ENCODE assay signal across 11 cellular contexts in the genomic region with DNA sequence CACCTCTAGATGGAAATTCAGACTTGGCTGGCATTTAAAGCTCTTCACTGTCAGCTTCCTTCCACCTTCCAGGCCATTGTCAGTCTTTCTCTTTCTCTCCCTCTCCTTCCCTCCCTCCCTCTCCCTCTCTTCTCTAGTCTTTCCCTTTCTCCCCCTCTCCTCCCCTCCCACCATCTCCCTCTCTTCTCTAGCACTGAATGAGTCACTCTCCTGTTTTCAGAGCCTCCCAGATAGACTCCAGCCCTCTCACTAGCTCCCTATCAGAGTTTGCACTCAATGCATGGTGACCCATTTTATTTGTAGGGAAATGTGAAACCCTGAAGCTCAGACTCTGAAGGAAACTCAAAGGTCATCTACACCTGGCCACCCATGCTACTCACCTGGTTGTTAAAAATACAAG. TPM values are rescaled to one million over a fixed set of nuclear protein-coding genes. Genes with fewer than 3 reads are reported as not detected.
DNase-seq lines count a peak whose midpoint lies in the region; ATAC-seq and TF ChIP-seq lines count a peak whose summit lies in the region.
"Had no signal": no experiment of that assay in that cellular context is flagged by ENCODE, and none has a peak within 500 bp of the region (broad histone marks: within the 10 kb centered on the region; RNA-seq: fewer than 3 reads in every experiment).

No MANE protein-coding gene starts in this region.

- H3K27ac ChIP-seq in GM23338 (ENCODE audit: low read depth) (no peak overlapping the region), SK-N-SH (ENCODE audit: low read depth in 2 of 2, low read length in 1 of 2) (peak overlapping the region in 1 of 2 experiments; percentile 46; a peak in 1 of 4 replicates), fibroblast of lung (ENCODE audit: insufficient read depth, low read length) (no peak overlapping the region)

- H3K9me2 ChIP-seq in GM23338 (ENCODE audit: insufficient read depth) (no peaks in the 10 kb centered on the region), SK-N-SH (no peaks in the 10 kb centered on the region)

- TF ChIP-seq EP300 in SK-N-SH (IDR thresholded peaks at IDR 0.05; ENCODE audit: borderline replicate concordance in 1 of 2, low read depth in 1 of 2, low read length in 1 of 2), result no peak

- H3K9me3 Mint-ChIP-seq in GM23338 (no peaks in the 10 kb centered on the region; the same call in 1 of the 3 replicates), MCF 10A (ENCODE audit: unreplicated experiment) (no peaks in the 10 kb centered on the region)
- H3K9me3 Mint-ChIP-seq: dendritic cell treated with granulocyte-macrophage colony-stimulating factor and Interleukin-4, amounts not matched to agents 40 ng/mL and 50 ng/mL, for 4 days had no signal

- H3F3A ChIP-seq in GM23338 (replicated peaks; ENCODE audit: low read depth) (no peaks in the 10 kb centered on the region), SK-N-SH (replicated peaks; ENCODE audit: insufficient read depth) (peaks cover 10% of the 10 kb centered on the region)

- no peak overlapping the region for H3K4me2 ChIP-seq in GM23338
- peak overlapping the region; percentile 37; the same call in 1 of the 2 replicates for H3K4me2 ChIP-seq in SK-N-SH
- H3K4me2 ChIP-seq in fibroblast of lung (ENCODE audit: extremely low read depth, insufficient read depth, low read length), result no peak overlapping the region

- H4K20me1 ChIP-seq in GM23338 (replicated peaks; ENCODE audit: insufficient read depth) (no peaks in the 10 kb centered on the region), SK-N-SH (ENCODE audit: insufficient read depth) (no peaks in the 10 kb centered on the region), fibroblast of lung (ENCODE audit: control insufficient read depth, extremely low read depth, insufficient read depth, low read length) (no peaks in the 10 kb centered on the region)

- peaks cover 28% of the 10 kb centered on the region for H3K4me1 Mint-ChIP-seq in GM23338
- H3K4me1 Mint-ChIP-seq in MCF 10A (ENCODE audit: insufficient read depth, unreplicated experiment), result no peaks in the 10 kb centered on the region

- TF ChIP-seq CTCF in GM23338 (conservative IDR thresholded peaks at IDR 0.05; ENCODE audit: low read depth in 2 of 2) (no peak), SK-N-SH (IDR thresholded peaks at IDR 0.05) (no peak), fibroblast of lung (conservative IDR thresholded peaks at IDR 0.05 in 1 of 2, IDR thresholded peaks at IDR 0.05 in 1 of 2; ENCODE audit: low read depth in 1 of 2, low read length in 2 of 2) (no peak), MCF 10A (IDR thresholded peaks at IDR 0.05; ENCODE audit: unreplicated experiment) (no peak)

- intact Hi-C loops in MCF 10A (cut with micrococcal nuclease), result no loop called here

- BruUV-seq in MCF 10A (replicated peaks; lab: Mats Ljungman, UMichigan), result no TSS peak

- no peak overlapping the region for H3K4me3 ChIP-seq in GM23338
- H3K4me3 ChIP-seq in SK-N-SH (ENCODE audit: low read depth in 2 of 2, low read length in 1 of 2), result no peak overlapping the region
- H3K4me3 ChIP-seq in fibroblast of lung (replicated peaks in 1 of 4; ENCODE audit: control extremely low read depth in 1 of 4, insufficient read depth in 1 of 4, low read depth in 3 of 4, low read length in 4 of 4), result no peak overlapping the region

- CTCF ChIA-PET in SK-N-SH (lab: Yijun Ruan, JAX) (interaction anchor here (0.8 to 14.9 kb wide), 6 partner anchors 8 to 184 kb away, joined by 3 to 377 read pairs (median 22); no protein-coding TSS in a partner anchor), MCF 10A (lab: Yijun Ruan, JAX) (interaction anchor here (0.6 to 12.8 kb wide), 6 partner anchors 8 to 184 kb away, joined by 3 to 198 read pairs (median 4); no protein-coding TSS in a partner anchor)

- H3K9ac ChIP-seq in SK-N-SH, result no peak overlapping the region
- no peak overlapping the region for H3K9ac ChIP-seq in fibroblast of lung (ENCODE audit: insufficient read depth, low read length)

- peaks cover 20% of the 10 kb centered on the region for H3K27me3 Mint-ChIP-seq in GM23338 (ENCODE audit: insufficient read depth, low read depth, poor library complexity)
- no peaks in the 10 kb centered on the region for H3K27me3 Mint-ChIP-seq in MCF 10A (ENCODE audit: insufficient read depth, unreplicated experiment)
- H3K27me3 Mint-ChIP-seq: dendritic cell treated with granulocyte-macrophage colony-stimulating factor and Interleukin-4, amounts not matched to agents 40 ng/mL and 50 ng/mL, for 4 days had no signal

- no peak for TF ChIP-seq RAD21 in SK-N-SH (IDR thresholded peaks at IDR 0.05; ENCODE audit: low read length)

- H3K36me3 Mint-ChIP-seq in GM23338 (ENCODE audit: low read depth) (no peaks in the 10 kb centered on the region), MCF 10A (ENCODE audit: insufficient read depth, unreplicated experiment) (peaks cover 30% of the 10 kb centered on the region)

- DNase-seq in GM23338 (ENCODE audit: low spot score) (no peak), SK-N-SH (no peak), fibroblast of lung (ENCODE audit: low read depth in 2 of 2) (peak; percentile 47 to 67), putamen (ENCODE audit: low spot score) (peak; percentile 44), DMS114 treated with DMSO at 0.1 percent for 48 hours (lab: John Stamatoyannopoulos, UW; ENCODE audit: unreplicated experiment) (no peak), cerebellar cortex (ENCODE audit: low spot score) (no peak), MCF 10A (ENCODE audit: unreplicated experiment) (no peak)
- no peak for DNase-seq in activated CD4-positive, alpha-beta T cell treated with anti-CD3 and anti-CD28 coated beads for 1 hour
- DNase-seq: NCI-H1417 treated with DMSO at 0.1 percent for 48 hours; stimulated activated CD4-positive, alpha-beta T cell treated with anti-CD3 and anti-CD28 coated beads, Interleukin-12 subunit alpha, Interleukin-12 subunit beta, amount 100 ng/mL, for 4 hours had no signal

- peak; percentile 33 for ATAC-seq in GM23338

- H2AFZ ChIP-seq in GM23338 (no peak overlapping the region), SK-N-SH (ENCODE audit: low read depth) (no peak overlapping the region), fibroblast of lung (ENCODE audit: low read length) (no peak overlapping the region)

- H3K79me2 ChIP-seq in GM23338 (replicated peaks; ENCODE audit: insufficient read depth) (no peaks in the 10 kb centered on the region), SK-N-SH (ENCODE audit: insufficient read depth) (no peaks in the 10 kb centered on the region), fibroblast of lung (ENCODE audit: control insufficient read depth, insufficient read depth, low read length) (no peaks in the 10 kb centered on the region)

- POLR2A ChIA-PET in SK-N-SH (lab: Yijun Ruan, JAX), result interaction anchor here (1.2 kb wide), 1 partner anchor 9 kb away, joined by 7 read pairs; no protein-coding TSS in a partner anchor
- POLR2A ChIA-PET in MCF 10A (lab: Yijun Ruan, JAX), result interaction anchor here (0.7 to 2.2 kb wide), 7 partner anchors 8 to 187 kb away, joined by 3 to 14 read pairs (median 4); no protein-coding TSS in a partner anchor

- no peaks in the 10 kb centered on the region for H3K27me3 ChIP-seq in GM23338 (ENCODE audit: insufficient read depth)
- H3K27me3 ChIP-seq in SK-N-SH (ENCODE audit: insufficient read depth), result no peaks in the 10 kb centered on the region
- H3K27me3 ChIP-seq in fibroblast of lung (ENCODE audit: control insufficient read depth, insufficient read depth, low read length), result peaks cover 4% of the 10 kb centered on the region

- H3K36me3 ChIP-seq in GM23338 (ENCODE audit: insufficient read depth), result no peaks in the 10 kb centered on the region
- peaks cover 0 to 9% of the 10 kb centered on the region in 2 experiments for H3K36me3 ChIP-seq in SK-N-SH (replicated peaks in 1 of 2; ENCODE audit: control insufficient read depth in 1 of 2, insufficient read depth in 2 of 2, low read length in 1 of 2)
- no peaks in the 10 kb centered on the region for H3K36me3 ChIP-seq in fibroblast of lung (ENCODE audit: control insufficient read depth, insufficient read depth, low read length)

- H3K27ac Mint-ChIP-seq in GM23338, result no peak overlapping the region
- H3K27ac Mint-ChIP-seq in MCF 10A (ENCODE audit: low read depth, unreplicated experiment), result no peak overlapping the region
- H3K27ac Mint-ChIP-seq: dendritic cell treated with granulocyte-macrophage colony-stimulating factor and Interleukin-4, amounts not matched to agents 40 ng/mL and 50 ng/mL, for 4 days had no signal

- H3K9me3 ChIP-seq in SK-N-SH (no peaks in the 10 kb centered on the region), fibroblast of lung (ENCODE audit: control insufficient read depth, insufficient read depth, low read depth, low read length) (no peaks in the 10 kb centered on the region)

- H3K4me3 Mint-ChIP-seq in GM23338 (no peak overlapping the region), MCF 10A (ENCODE audit: unreplicated experiment) (no peak overlapping the region)
- H3K4me3 Mint-ChIP-seq: dendritic cell treated with granulocyte-macrophage colony-stimulating factor and Interleukin-4, amounts not matched to agents 40 ng/mL and 50 ng/mL, for 4 days had no signal

- H3K4me1 ChIP-seq in GM23338 (ENCODE audit: insufficient read depth) (peaks cover 10% of the 10 kb centered on the region), SK-N-SH (ENCODE audit: control insufficient read depth in 1 of 2, insufficient read depth in 2 of 2, low read depth in 1 of 2, low read length in 1 of 2) (peaks cover 6% of the 10 kb centered on the region in 2 experiments; a peak in 3 of 4 replicates), fibroblast of lung (ENCODE audit: control insufficient read depth, extremely low read depth, insufficient read depth, low read length) (no peaks in the 10 kb centered on the region)

TF ChIP-seq in SK-N-SH, 30 proteins besides CTCF, POLR2A, EP300 and RAD21 (continues in another document):
- peak; percentile 20; the same call in 1 of the 2 replicates for TF ChIP-seq TCF12 (IDR thresholded peaks at IDR 0.05)

RNA-seq across cellular contexts. Expression of a gene that starts 4.4 kb away (rescaled TPM):
- total RNA-seq in GM23338 (2014; rRNA removed; shearing (Covaris generic)), result 0.31 TPM in 1 of 2 replicates, not detected in the other
- 0.08 and 0.21 TPM in 2 replicates for polyA plus RNA-seq in GM23338 (2016; fragmentation: Nextera tagmentation; extraction: Ambion mirVana)
- 0.15 and 0.23 TPM in 2 replicates for polyA plus RNA-seq in SK-N-SH (2012; rRNA removed)
- polyA plus RNA-seq in SK-N-SH (2012; cell fraction: cytosol; rRNA removed), result 0.05 and 0.09 TPM in 2 replicates
- 1.3 and 1.4 TPM in 2 replicates for polyA plus RNA-seq in SK-N-SH (2012; cell fraction: nucleus; rRNA removed)
- 0.26 TPM in 1 of 2 replicates, not detected in the other for total RNA-seq in fibroblast of lung
- polyA plus RNA-seq in fibroblast of lung, result not detected in 2 replicates
- polyA plus RNA-seq in fibroblast of lung (2012), result 0.07 TPM in 1 of 2 replicates, not detected in the other
- polyA minus RNA-seq in fibroblast of lung (ENCODE audit: low replicate concordance), result not detected in 2 replicates
- 0.32 and 0.47 TPM in 2 replicates for total RNA-seq in MCF 10A (2022)

RNA-seq across cellular contexts. Expression of a gene that starts 29.8 kb away (rescaled TPM):
- not detected in 2 replicates for total RNA-seq in GM23338 (2014; rRNA removed; shearing (Covaris generic))
- polyA plus RNA-seq in GM23338 (2016; fragmentation: Nextera tagmentation; extraction: Ambion mirVana) (0.21 and 1.0 TPM in 2 replicates), SK-N-SH (2012; rRNA removed) (1.0 and 1.1 TPM in 2 replicates), fibroblast of lung (0.25 and 0.32 TPM in 2 replicates)
- 0.85 and 0.89 TPM in 2 replicates for polyA plus RNA-seq in SK-N-SH (2012; cell fraction: cytosol; rRNA removed)
- 0.30 and 0.38 TPM in 2 replicates for polyA plus RNA-seq in SK-N-SH (2012; cell fraction: nucleus; rRNA removed)
- total RNA-seq in fibroblast of lung (under 0.01 TPM in 2 replicates), MCF 10A (2022) (15.9 and 21.6 TPM in 2 replicates)
- 0.06 and 0.19 TPM in 2 replicates for polyA plus RNA-seq in fibroblast of lung (2012)
- 0.70 and 3.4 TPM in 2 replicates for polyA minus RNA-seq in fibroblast of lung (ENCODE audit: low replicate concordance)

Comparison
In these comparisons a context has a peak if more than half of its experiments do, and no peak if none do; other contexts are left out.
1. DNase-seq: peak in fibroblast of lung (2 of 2) and putamen (single experiment); none in GM23338 (single experiment), SK-N-SH (single experiment), DMS114 treated with DMSO at 0.1 percent for 48 hours (single experiment), activated CD4-positive, alpha-beta T cell treated with anti-CD3 and anti-CD28 coated beads for 1 hour (single experiment), cerebellar cortex (single experiment) and MCF 10A (single experiment).
2. RNA of a gene that starts 29.8 kb away (total RNA-seq): 15.9 to 21.6 TPM in MCF 10A; not detected in GM23338 and under 0.01 TPM in fibroblast of lung; every median in the first group is over 10 times any median in the second.